16 cellular contexts compared by ENCODE assay signal in genomic region chr1:150302338-150302737, GRCh38. TPM values are rescaled to one million over a fixed set of nuclear protein-coding genes. Genes with fewer than 3 reads are reported as not detected.
DNase-seq lines count a peak whose midpoint lies in the region; TF ChIP-seq lines count a peak whose summit lies in the region.
"Had no signal": no experiment of that assay in that cellular context is flagged by ENCODE, and none has a peak within 500 bp of the region (broad histone marks: within the 10 kb centered on the region; RNA-seq: fewer than 3 reads in every experiment).

No MANE protein-coding gene starts in this region.

- peak overlapping the region in 4 of 5 experiments; percentile 16 to 85 (median 57) for H3K27ac Mint-ChIP-seq in brain
- H3K27ac Mint-ChIP-seq in activated CD4-positive, alpha-beta memory T cell treated with anti-CD3 and anti-CD28 coated beads for 36 hours = no peak overlapping the region
- H3K27ac Mint-ChIP-seq: activated naive CD8-positive, alpha-beta T cell treated with anti-CD3 and anti-CD28 coated beads for 36 hours had no signal

- TF ChIP-seq CTCF in brain (conservative IDR thresholded peaks at IDR 0.05) = no peak

- peak overlapping the region; percentile 25 for H4K91ac ChIP-seq in neuronal stem cell (ENCODE audit: low read depth, low read length, poor library complexity)

- H3K79me1 ChIP-seq in neuronal stem cell (ENCODE audit: low read depth, low read length) = peaks cover 1% of the 10 kb centered on the region

- no peaks in the 10 kb centered on the region for H3K27me3 Mint-ChIP-seq in brain
- H3K27me3 Mint-ChIP-seq in activated CD4-positive, alpha-beta memory T cell treated with anti-CD3 and anti-CD28 coated beads for 36 hours = no peaks in the 10 kb centered on the region
- H3K27me3 Mint-ChIP-seq: activated naive CD8-positive, alpha-beta T cell treated with anti-CD3 and anti-CD28 coated beads for 36 hours; T-helper 17 cell had no signal

- no peaks in the 10 kb centered on the region for H3K27me3 ChIP-seq in neuronal stem cell (ENCODE audit: control insufficient read depth in 3 of 3, insufficient read depth in 3 of 3, low read depth in 1 of 3, low read length in 3 of 3)
- H3K27me3 ChIP-seq: stomach had no signal

- H3K36me3 ChIP-seq in neuronal stem cell (replicated peaks in 1 of 2; ENCODE audit: control insufficient read depth in 2 of 2, insufficient read depth in 2 of 2, low read length in 2 of 2) = peaks cover 16 to 88% of the 10 kb centered on the region in 2 donors

- H2BK15ac ChIP-seq in neuronal stem cell (ENCODE audit: low read length) = no peak overlapping the region

- POLR2A ChIA-PET in activated CD4-positive, alpha-beta memory T cell treated with anti-CD3 and anti-CD28 coated beads for 36 hours (lab: Charles Lee) = no interaction called here

- H3K4me1 Mint-ChIP-seq in brain = peaks cover 10% of the 10 kb centered on the region
- peaks cover 10% of the 10 kb centered on the region for H3K4me1 Mint-ChIP-seq in activated CD4-positive, alpha-beta memory T cell treated with anti-CD3 and anti-CD28 coated beads for 36 hours (ENCODE audit: low read depth)

- peaks cover 62% of the 10 kb centered on the region for H3K36me3 Mint-ChIP-seq in brain
- peaks cover 37% of the 10 kb centered on the region for H3K36me3 Mint-ChIP-seq in activated CD4-positive, alpha-beta memory T cell treated with anti-CD3 and anti-CD28 coated beads for 36 hours

- no peak overlapping the region for H4K8ac ChIP-seq in neuronal stem cell (ENCODE audit: low read depth, low read length)

- H3K9me3 ChIP-seq in neuronal stem cell (replicated peaks in 1 of 2; ENCODE audit: control insufficient read depth in 2 of 2, insufficient read depth in 1 of 2, low read depth in 1 of 2, low read length in 2 of 2) = no peaks in the 10 kb centered on the region
- H3K9me3 ChIP-seq: stomach had no signal

- H3K14ac ChIP-seq in neuronal stem cell (ENCODE audit: low read length) = no peak overlapping the region

- no CpG with 5 or more reads among the region's 6 CpGs for WGBS in neuronal stem cell (ENCODE audit: extremely low coverage in 2 of 2, insufficient read length in 2 of 2, insufficient replicate concordance in 1 of 2), 2 donors

- no peaks in the 10 kb centered on the region for H3K4me1 ChIP-seq in neuronal stem cell (ENCODE audit: control insufficient read depth in 2 of 2, insufficient read depth in 1 of 2, low read depth in 1 of 2, low read length in 2 of 2)

- H3K4me3 Mint-ChIP-seq in brain = no peak overlapping the region
- no peak overlapping the region for H3K4me3 Mint-ChIP-seq in activated CD4-positive, alpha-beta memory T cell treated with anti-CD3 and anti-CD28 coated beads for 36 hours
- H3K4me3 Mint-ChIP-seq: activated CD8-positive, alpha-beta T cell treated with anti-CD3 and anti-CD28 coated beads, Interleukin-2, amount 10 ng/mL, durations not matched to agents 7 days and 5 days; activated naive CD8-positive, alpha-beta T cell treated with anti-CD3 and anti-CD28 coated beads for 36 hours; T-helper 17 cell had no signal

- no peak overlapping the region for H3K27ac ChIP-seq in neuronal stem cell (replicated peaks; ENCODE audit: low read length)
- H3K27ac ChIP-seq: 22Rv1, PC-9 had no signal

- H3K18ac ChIP-seq in neuronal stem cell (ENCODE audit: low read length) = no peak overlapping the region

- H3K4me2 ChIP-seq in neuronal stem cell (ENCODE audit: insufficient read depth, low read length, poor library complexity, severe bottlenecking) = peak overlapping the region; percentile 3
- H3K4me2 ChIP-seq: PC-9 had no signal

- CTCF ChIA-PET in activated CD4-positive, alpha-beta memory T cell treated with anti-CD3 and anti-CD28 coated beads for 36 hours (lab: Charles Lee) = interaction anchor here (1.4 kb wide), 1 partner anchor 47 kb away, joined by 3 read pairs; no protein-coding TSS in a partner anchor

- no peak overlapping the region for H3K23ac ChIP-seq in neuronal stem cell (ENCODE audit: low read depth, low read length, poor library complexity)

- no peak overlapping the region for H3K4me3 ChIP-seq in neuronal stem cell (ENCODE audit: low read length in 2 of 2)
- H3K4me3 ChIP-seq: lung, PC-9, stomach had no signal

- no peaks in the 10 kb centered on the region for H3K9me3 Mint-ChIP-seq in brain
- no peaks in the 10 kb centered on the region for H3K9me3 Mint-ChIP-seq in activated CD4-positive, alpha-beta memory T cell treated with anti-CD3 and anti-CD28 coated beads for 36 hours
- H3K9me3 Mint-ChIP-seq: activated naive CD8-positive, alpha-beta T cell treated with anti-CD3 and anti-CD28 coated beads for 36 hours had no signal

- no peak overlapping the region for H2AK5ac ChIP-seq in neuronal stem cell (ENCODE audit: low read depth, low read length)

- no peak overlapping the region for H2BK12ac ChIP-seq in neuronal stem cell (ENCODE audit: low read length)

- H2BK5ac ChIP-seq in neuronal stem cell (ENCODE audit: low read length) = no peak overlapping the region

- DNase-seq in DMS53 (lab: John Stamatoyannopoulos, UW) (peak; percentile 51), DMS53 treated with DMSO at 0.1 percent for 48 hours (lab: John Stamatoyannopoulos, UW; ENCODE audit: unreplicated experiment) (no peak), neuronal stem cell (ENCODE audit: low spot score) (no peak), NAMALWA (ENCODE audit: low spot score) (no peak)
- no peak for DNase-seq in activated CD4-positive, alpha-beta memory T cell treated with anti-CD3 and anti-CD28 coated beads for 36 hours
- DNase-seq: activated CD8-positive, alpha-beta T cell treated with anti-CD3 and anti-CD28 coated beads, Interleukin-2, amount 10 ng/mL, durations not matched to agents 7 days and 5 days; activated naive CD8-positive, alpha-beta T cell treated with anti-CD3 and anti-CD28 coated beads for 36 hours; COR-L47; NCI-H146; PC-9; stimulated activated CD4-positive, alpha-beta T cell treated with anti-CD3 and anti-CD28 coated beads, Interleukin-2, amount 100 ng/mL, for 48 hours; stomach; T-helper 17 cell had no signal

- no peak overlapping the region for H3K9ac ChIP-seq in neuronal stem cell (ENCODE audit: low read depth, low read length, poor library complexity)

- H3K4ac ChIP-seq in neuronal stem cell (ENCODE audit: low read length) = no peak overlapping the region

- H2AFZ ChIP-seq in neuronal stem cell (ENCODE audit: low read length) = no peak overlapping the region
- H2AFZ ChIP-seq: PC-9 had no signal

- no peak overlapping the region for H2BK120ac ChIP-seq in neuronal stem cell (ENCODE audit: low read depth, low read length)

- intact Hi-C loops in activated CD4-positive, alpha-beta memory T cell treated with anti-CD3 and anti-CD28 coated beads for 36 hours (cut with micrococcal nuclease) = no loop called here

RNA-seq across cellular contexts. Expression of gene MRPS21, which starts 8.7 kb away (rescaled TPM):
- 95.8 TPM for polyA plus RNA-seq in brain (ENCODE audit: insufficient read depth, low read depth, low replicate concordance)
- 124 TPM for polyA plus RNA-seq in neuronal stem cell (2013, experiment 1 of 2)
- 120 TPM for polyA plus RNA-seq in neuronal stem cell (2013, experiment 2 of 2)
- 10 to 100 TPM; 78.6 to 82.9 TPM for total RNA-seq in activated CD4-positive, alpha-beta memory T cell treated with anti-CD3 and anti-CD28 coated beads for 36 hours

RNA-seq across cellular contexts. Expression of gene PRPF3, which starts 19.0 kb away (rescaled TPM):
- 56.6 TPM for polyA plus RNA-seq in brain (ENCODE audit: insufficient read depth, low read depth, low replicate concordance)
- polyA plus RNA-seq in neuronal stem cell (2013, experiment 1 of 2) = 39.0 TPM
- polyA plus RNA-seq in neuronal stem cell (2013, experiment 2 of 2) = 38.8 TPM
- total RNA-seq in activated CD4-positive, alpha-beta memory T cell treated with anti-CD3 and anti-CD28 coated beads for 36 hours = 10 to 100 TPM; 59.2 to 64.9 TPM

RNA-seq across cellular contexts. Expression of gene CIART, which starts 20.0 kb away (rescaled TPM):
- 32.5 TPM for polyA plus RNA-seq in brain (ENCODE audit: insufficient read depth, low read depth, low replicate concordance)
- 9.0 TPM for polyA plus RNA-seq in neuronal stem cell (2013, experiment 1 of 2)
- 10.1 TPM for polyA plus RNA-seq in neuronal stem cell (2013, experiment 2 of 2)
- total RNA-seq in activated CD4-positive, alpha-beta memory T cell treated with anti-CD3 and anti-CD28 coated beads for 36 hours = 1 to 10 TPM; 1.3 to 1.5 TPM

RNA-seq across cellular contexts. Expression of gene C1orf54, which starts 29.7 kb away (rescaled TPM):
- polyA plus RNA-seq in brain (ENCODE audit: insufficient read depth, low read depth, low replicate concordance) = 13.0 TPM
- 32.4 TPM for polyA plus RNA-seq in neuronal stem cell (2013, experiment 1 of 2)
- 31.9 TPM for polyA plus RNA-seq in neuronal stem cell (2013, experiment 2 of 2)
- total RNA-seq in activated CD4-positive, alpha-beta memory T cell treated with anti-CD3 and anti-CD28 coated beads for 36 hours = 1 to 10 TPM; 1.1 to 1.2 TPM

RNA-seq across cellular contexts. Expression of gene APH1A, which starts 33.5 kb away (rescaled TPM):
- polyA plus RNA-seq in brain (ENCODE audit: insufficient read depth, low read depth, low replicate concordance) = 179 TPM
- polyA plus RNA-seq in neuronal stem cell (2013, experiment 1 of 2) = 76.8 TPM
- 76.7 TPM for polyA plus RNA-seq in neuronal stem cell (2013, experiment 2 of 2)
- 10 to 100 TPM; 96.6 to 96.8 TPM for total RNA-seq in activated CD4-positive, alpha-beta memory T cell treated with anti-CD3 and anti-CD28 coated beads for 36 hours
